ENCODE assay signal across 9 cellular contexts in the genomic region with DNA sequence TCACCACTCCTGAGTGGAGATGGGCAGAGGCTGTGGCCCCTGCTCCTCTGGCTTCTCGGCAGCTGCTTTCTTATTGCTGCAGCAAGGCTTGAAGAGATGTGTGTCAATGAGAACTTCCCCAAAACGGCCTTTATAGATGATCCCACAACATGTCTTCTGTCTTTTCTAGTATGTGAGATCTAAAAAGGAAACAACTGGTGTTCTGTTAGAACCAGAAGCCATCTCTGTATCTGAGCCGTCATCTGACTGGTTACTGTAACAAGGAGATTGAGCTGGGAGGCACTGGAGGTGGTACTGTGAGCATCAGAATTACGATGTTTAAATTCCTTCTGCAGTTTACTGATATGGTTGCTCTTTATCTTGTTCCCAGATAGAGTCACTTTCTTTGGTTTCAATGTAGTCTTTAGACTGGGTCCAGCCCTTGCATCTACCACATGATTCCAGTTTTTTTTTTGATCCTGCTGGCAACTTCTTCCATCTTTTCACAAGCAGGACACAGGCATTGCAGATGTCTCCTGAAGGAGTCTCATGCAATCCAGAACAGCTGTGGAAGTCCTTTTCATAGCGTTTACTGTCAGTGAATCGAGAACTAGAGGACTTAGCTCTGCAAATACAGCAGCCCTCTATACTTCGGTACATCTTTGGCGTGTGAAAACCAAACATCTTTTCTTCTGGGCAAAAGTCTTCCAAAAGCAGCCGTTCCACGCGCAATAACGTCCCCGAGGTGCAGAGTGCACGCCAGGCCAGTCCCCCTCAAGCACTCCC. TPM values are rescaled to one million over a fixed set of nuclear protein-coding genes. Genes with fewer than 3 reads are reported as not detected.
A peak's percentile ranks its signal among the peaks of the same experiment; 100 is the strongest.
DNase-seq lines count a peak whose midpoint lies in the region; ATAC-seq and TF ChIP-seq lines count a peak whose summit lies in the region.
"Not testable (repeated sequence)": the region's sequence is repeated elsewhere in the genome, so short reads cannot be mapped to it uniquely, and the experiment has no call there.
"Had no signal": no experiment of that assay in that cellular context is flagged by ENCODE, and none has a peak within 500 bp of the region (broad histone marks: within the 10 kb centered on the region; RNA-seq: fewer than 3 reads in every experiment).

No MANE protein-coding gene starts in this region.

- not testable (repeated sequence) for H3K27me3 ChIP-seq in Caco-2 (replicated peaks; ENCODE audit: control insufficient read depth, insufficient read depth, low read length); Loucy (ENCODE audit: insufficient read depth, low read length, poor library complexity, severe bottlenecking); Panc1 (ENCODE audit: control insufficient read depth, insufficient read depth, low read length)

- intact Hi-C loops in Caco-2 (cut with micrococcal nuclease; ENCODE audit: unreplicated experiment); Panc1 (cut with micrococcal nuclease; ENCODE audit: unreplicated experiment): not testable (repeated sequence)

- H3K9me3 ChIP-seq in Caco-2; Loucy (ENCODE audit: insufficient read depth, low read depth, low read length); Panc1 (ENCODE audit: control insufficient read depth, insufficient read depth, low read depth, low read length): not testable (repeated sequence)

- H3K4me3 ChIP-seq in Caco-2 (ENCODE audit: low read depth, low read length); Loucy (ENCODE audit: low read length, poor library complexity, severe bottlenecking); Panc1 (ENCODE audit: low read depth in 2 of 2, low read length in 2 of 2): not testable (repeated sequence)

- peak overlapping the region; percentile 44 for H3K4me2 ChIP-seq in Loucy (ENCODE audit: low read depth, low read length, poor library complexity, severe bottlenecking)

- not testable (repeated sequence) for TF ChIP-seq CTCF in Caco-2 (IDR thresholded peaks at IDR 0.05; ENCODE audit: insufficient read depth in 1 of 2, low read depth in 1 of 2, low read length in 1 of 2, severe bottlenecking in 1 of 2, unreplicated experiment in 1 of 2); Loucy (conservative IDR thresholded peaks at IDR 0.05; ENCODE audit: low read length); Panc1 (IDR thresholded peaks at IDR 0.05)

- H3K9me3 Mint-ChIP-seq in Caco-2 (ENCODE audit: unreplicated experiment); activated naive CD8-positive, alpha-beta T cell treated with anti-CD3 and anti-CD28 coated beads, Interleukin-2, amount 50 U/mL, for 24 hours; stimulated activated naive B cell treated with anti-CD40 and anti-IgM and Interleukin-4, amounts not matched to agents 10 μg/mL and 1 μg/mL and 100 μg/mL, for 72 hours: not testable (repeated sequence)

- peak overlapping the region; percentile 41 for H3K4me3 Mint-ChIP-seq in Caco-2 (ENCODE audit: unreplicated experiment)
- H3K4me3 Mint-ChIP-seq in activated naive CD8-positive, alpha-beta T cell treated with anti-CD3 and anti-CD28 coated beads, Interleukin-2, amount 50 U/mL, for 24 hours = not testable (repeated sequence)
- H3K4me3 Mint-ChIP-seq in stimulated activated naive B cell treated with anti-CD40 and anti-IgM and Interleukin-4, amounts not matched to agents 10 μg/mL and 1 μg/mL and 100 μg/mL, for 72 hours = peak overlapping the region; percentile 62 to 69

- H3K27ac ChIP-seq in Panc1 (ENCODE audit: low read length) = not testable (repeated sequence)

- DNase-seq in Caco-2; Panc1 (ENCODE audit: low read depth, low spot score); activated naive CD8-positive, alpha-beta T cell treated with anti-CD3 and anti-CD28 coated beads, Interleukin-2, amount 50 U/mL, for 24 hours; stimulated activated naive B cell treated with anti-CD40 and anti-IgM and Interleukin-4, amounts not matched to agents 10 μg/mL and 1 μg/mL and 100 μg/mL, for 72 hours: not testable (repeated sequence)
- DNase-seq in inferior parietal cortex (ENCODE audit: extremely low spot score) = peak; percentile 29

- not testable (repeated sequence) for H3K9me2 ChIP-seq in Loucy (replicated peaks; ENCODE audit: low read depth, low read length)

- ATAC-seq in GM21367 (IDR thresholded peaks at IDR 0.05; ENCODE audit: unreplicated experiment) = peak; percentile 33
- peak; percentile 36 for ATAC-seq in HG02884 (IDR thresholded peaks at IDR 0.05; ENCODE audit: unreplicated experiment)
- peak; percentile 45; the same call in 1 of the 2 replicates for ATAC-seq in Panc1
- peak; percentile 20 for ATAC-seq in activated naive CD8-positive, alpha-beta T cell treated with anti-CD3 and anti-CD28 coated beads, Interleukin-2, amount 50 U/mL, for 24 hours
- ATAC-seq in stimulated activated naive B cell treated with anti-CD40 and anti-IgM and Interleukin-4, amounts not matched to agents 10 μg/mL and 1 μg/mL and 100 μg/mL, for 72 hours (replicated peaks) = peak; percentile 76 to 77

- not testable (repeated sequence) for H3K9ac ChIP-seq in Loucy (ENCODE audit: low read depth, low read length, poor library complexity, severe bottlenecking)

- H3F3A ChIP-seq in Loucy (ENCODE audit: low read depth) = not testable (repeated sequence)

- not testable (repeated sequence) for H3K36me3 Mint-ChIP-seq in Caco-2 (ENCODE audit: insufficient read depth, unreplicated experiment); activated naive CD8-positive, alpha-beta T cell treated with anti-CD3 and anti-CD28 coated beads, Interleukin-2, amount 50 U/mL, for 24 hours (ENCODE audit: low read depth); stimulated activated naive B cell treated with anti-CD40 and anti-IgM and Interleukin-4, amounts not matched to agents 10 μg/mL and 1 μg/mL and 100 μg/mL, for 72 hours

- H3K36me3 ChIP-seq in Caco-2 (ENCODE audit: control insufficient read depth, insufficient read depth, low read length); Loucy (ENCODE audit: insufficient read depth, low read length); Panc1 (ENCODE audit: control insufficient read depth, insufficient read depth, low read length): not testable (repeated sequence)

- H3K27me3 Mint-ChIP-seq in Caco-2 (ENCODE audit: insufficient read depth, unreplicated experiment); activated naive CD8-positive, alpha-beta T cell treated with anti-CD3 and anti-CD28 coated beads, Interleukin-2, amount 50 U/mL, for 24 hours; stimulated activated naive B cell treated with anti-CD40 and anti-IgM and Interleukin-4, amounts not matched to agents 10 μg/mL and 1 μg/mL and 100 μg/mL, for 72 hours: not testable (repeated sequence)

- BruUV-seq in Caco-2 (replicated peaks; lab: Mats Ljungman, UMichigan); Panc1 (replicated peaks; lab: Mats Ljungman, UMichigan): not testable (repeated sequence)

- not testable (repeated sequence) for H3K4me1 Mint-ChIP-seq in Caco-2 (ENCODE audit: low read depth, unreplicated experiment)
- H3K4me1 Mint-ChIP-seq in activated naive CD8-positive, alpha-beta T cell treated with anti-CD3 and anti-CD28 coated beads, Interleukin-2, amount 50 U/mL, for 24 hours = peaks cover 26% of the 10 kb centered on the region
- H3K4me1 Mint-ChIP-seq in stimulated activated naive B cell treated with anti-CD40 and anti-IgM and Interleukin-4, amounts not matched to agents 10 μg/mL and 1 μg/mL and 100 μg/mL, for 72 hours = peaks cover 22 to 44% of the 10 kb centered on the region in 2 donors

- CTCF ChIA-PET in Caco-2 (lab: Charles Lee); Panc1 (lab: Charles Lee): not testable (repeated sequence)

- in situ Hi-C loops in Panc1 (cut with HindIII; ENCODE audit: low pct_unique_long_range_greater_than_20kb, low sequenced_read_pairs) = not testable (repeated sequence)

- H3K27ac Mint-ChIP-seq in Caco-2 (ENCODE audit: unreplicated experiment); activated naive CD8-positive, alpha-beta T cell treated with anti-CD3 and anti-CD28 coated beads, Interleukin-2, amount 50 U/mL, for 24 hours: not testable (repeated sequence)
- peak overlapping the region; percentile 84 for H3K27ac Mint-ChIP-seq in stimulated activated naive B cell treated with anti-CD40 and anti-IgM and Interleukin-4, amounts not matched to agents 10 μg/mL and 1 μg/mL and 100 μg/mL, for 72 hours

- peaks cover 34% of the 10 kb centered on the region for H3K79me2 ChIP-seq in Loucy (ENCODE audit: insufficient read depth, low read length)

- H4K20me1 ChIP-seq in Loucy (ENCODE audit: insufficient read depth, low read length, poor library complexity, severe bottlenecking) = not testable (repeated sequence)

- not testable (repeated sequence) for H2AFZ ChIP-seq in Loucy (ENCODE audit: low read length)

- not testable (repeated sequence) for H3K4me1 ChIP-seq in Caco-2; Panc1 (ENCODE audit: control insufficient read depth, insufficient read depth, low read length)
- H3K4me1 ChIP-seq in Loucy (ENCODE audit: insufficient read depth, low read length, poor library complexity, severe bottlenecking) = peaks cover 23% of the 10 kb centered on the region

- POLR2A ChIA-PET in Caco-2 (lab: Charles Lee); Panc1 (lab: Charles Lee): not testable (repeated sequence)

RNA-seq across cellular contexts. Expression of a gene that starts 29.6 kb away (rescaled TPM):
- total RNA-seq in Caco-2 (2022) (2.5 and 2.6 TPM in 2 replicates), Panc1 (2021; ENCODE audit: unreplicated experiment) (8.0 TPM)
- 3.1 TPM for polyA plus RNA-seq in Panc1 (2012; ENCODE audit: insufficient read length)
- polyA plus RNA-seq: hepatocyte had no signal

Comparison
In these comparisons a context has a peak if more than half of its experiments do, and no peak if none do; other contexts are left out.
1. ATAC-seq: peak in every context shown above with its lines; median percentile 76 in stimulated activated naive B cell treated with anti-CD40 and anti-IgM and Interleukin-4, amounts not matched to agents 10 μg/mL and 1 μg/mL and 100 μg/mL, for 72 hours; 45 in Panc1; 36 in HG02884; 33 in GM21367; 20 in activated naive CD8-positive, alpha-beta T cell treated with anti-CD3 and anti-CD28 coated beads, Interleukin-2, amount 50 U/mL, for 24 hours.